8 cellular contexts compared by ENCODE assay signal in genomic region chr12:123364532-123365140, GRCh38. TPM values are rescaled to one million over a fixed set of nuclear protein-coding genes. Genes with fewer than 3 reads are reported as not detected.
A peak's percentile ranks its signal among the peaks of the same experiment; 100 is the strongest.
DNase-seq lines count a peak whose midpoint lies in the region; ATAC-seq, FAIRE-seq and TF ChIP-seq lines count a peak whose summit lies in the region.

Gene SBNO1 (minus strand): TSS chr12:123364847. CDS start chr12:123350441, 14,406 bp downstream.

- POLR2A ChIA-PET in A549 (lab: Yijun Ruan, JAX): interaction anchor here (0.6 to 3.6 kb wide), 18 partner anchors 11 to 650 kb away, joined by 3 to 71 read pairs (median 4); partner anchors contain the start of genes ATP6V0A2, DDX55, KMT5A and MPHOSPH9

- H3K9me3 ChIP-seq in A549: no peaks in the 10 kb centered on the region

- CTCF ChIA-PET in A549 (lab: Yijun Ruan, JAX): interaction anchor here (0.8 to 2.8 kb wide), 15 partner anchors 9 to 219 kb away, joined by 3 to 25 read pairs (median 6); partner anchors contain the start of genes KMT5A and TMED2

- peaks cover 14% of the 10 kb centered on the region for H3K4me1 ChIP-seq in A549

- TF ChIP-seq CTCF in A549 (IDR thresholded peaks at IDR 0.05): no peak

- peak; percentile 55 to 67 for ATAC-seq in A549
- ATAC-seq in GM18873 (IDR thresholded peaks at IDR 0.05; ENCODE audit: low FRiP score, unreplicated experiment): peak; percentile 0
- ATAC-seq in HG03159 (IDR thresholded peaks at IDR 0.05; ENCODE audit: unreplicated experiment): peak; percentile 36
- ATAC-seq in left lobe of liver: peak; percentile 88

- peak within 1 kb of the TSS; percentile 93 to 98 for H3K27ac ChIP-seq in A549
- peak within 1 kb of the TSS; percentile 95 for H3K27ac ChIP-seq in cingulate gyrus (ENCODE audit: low read depth, low read length)

- no peak for TF ChIP-seq EP300 in A549 (IDR thresholded peaks at IDR 0.05)

- H3K4me3 ChIP-seq in A549: peak within 1 kb of the TSS; percentile 96

- FAIRE-seq in A549 (lab: Jason Lieb, UNC): no peak

- peak; percentile 83 to 94 for DNase-seq in A549 (ENCODE audit: low read depth in 1 of 2, low spot score in 1 of 2)
- peak; percentile 85 for DNase-seq in NCI-H460 (ENCODE audit: extremely low read depth, low read depth)
- peak; percentile 88 for DNase-seq in activated CD4-positive, CD25-positive, alpha-beta regulatory T cell treated with anti-CD3 and anti-CD28 coated beads, Interleukin-2, amount 50 U/mL, for 72 hours
- DNase-seq in left lobe of liver (ENCODE audit: low spot score): peak; percentile 91
- DNase-seq in stimulated activated CD4-positive, alpha-beta T cell treated with anti-CD3 and anti-CD28 coated beads, Interleukin-2, amount 100 ng/mL, for 4 hours (ENCODE audit: low read depth): peak; percentile 87

- peak within 1 kb of the TSS; percentile 92 for H3K4me2 ChIP-seq in A549

- no peak for TF ChIP-seq RAD21 in A549 (conservative IDR thresholded peaks at IDR 0.05 in 1 of 2, IDR thresholded peaks at IDR 0.05 in 1 of 2)

- 0% methylated on average over 16 of the region's 58 CpGs for WGBS in A549 (ENCODE audit: missing lambda C conversion rate)

- TF ChIP-seq POLR2A in A549 (IDR thresholded peaks at IDR 0.05; ENCODE audit: low read length): peak; percentile 86

TF ChIP-seq in A549, 52 proteins besides CTCF, POLR2A, EP300 and RAD21:
- TF ChIP-seq, protein P1, sequence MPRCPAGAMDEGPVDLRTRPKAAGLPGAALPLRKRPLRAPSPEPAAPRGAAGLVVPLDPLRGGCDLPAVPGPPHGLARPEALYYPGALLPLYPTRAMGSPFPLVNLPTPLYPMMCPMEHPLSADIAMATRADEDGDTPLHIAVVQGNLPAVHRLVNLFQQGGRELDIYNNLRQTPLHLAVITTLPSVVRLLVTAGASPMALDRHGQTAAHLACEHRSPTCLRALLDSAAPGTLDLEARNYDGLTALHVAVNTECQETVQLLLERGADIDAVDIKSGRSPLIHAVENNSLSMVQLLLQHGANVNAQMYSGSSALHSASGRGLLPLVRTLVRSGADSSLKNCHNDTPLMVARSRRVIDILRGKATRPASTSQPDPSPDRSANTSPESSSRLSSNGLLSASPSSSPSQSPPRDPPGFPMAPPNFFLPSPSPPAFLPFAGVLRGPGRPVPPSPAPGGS (IDR thresholded peaks at IDR 0.05): peak; percentile 76
- peak; percentile 86; the same call in 1 of the 2 replicates for TF ChIP-seq PHF8 (IDR thresholded peaks at IDR 0.05; ENCODE audit: borderline replicate concordance, low read depth)
- peak; percentile 91; the same call in 1 of the 2 replicates for TF ChIP-seq MAZ (IDR thresholded peaks at IDR 0.05; ENCODE audit: borderline replicate concordance, low read depth, low read length)
- TF ChIP-seq BHLHE40 (IDR thresholded peaks at IDR 0.05; ENCODE audit: low read depth, low read length): peak; percentile 59; the same call in 1 of the 2 replicates
- TF ChIP-seq JUN (IDR thresholded peaks at IDR 0.05): peak in 1 of 2 experiments; percentile 66; a peak in 3 of 5 replicates
- TF ChIP-seq, protein P2, sequence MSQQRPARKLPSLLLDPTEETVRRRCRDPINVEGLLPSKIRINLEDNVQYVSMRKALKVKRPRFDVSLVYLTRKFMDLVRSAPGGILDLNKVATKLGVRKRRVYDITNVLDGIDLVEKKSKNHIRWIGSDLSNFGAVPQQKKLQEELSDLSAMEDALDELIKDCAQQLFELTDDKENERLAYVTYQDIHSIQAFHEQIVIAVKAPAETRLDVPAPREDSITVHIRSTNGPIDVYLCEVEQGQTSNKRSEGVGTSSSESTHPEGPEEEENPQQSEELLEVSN (IDR thresholded peaks at IDR 0.05; ENCODE audit: borderline replicate concordance, low read depth): no peak
- TF ChIP-seq ESRRA (IDR thresholded peaks at IDR 0.05; ENCODE audit: borderline replicate concordance, low read length): no peak

RNA-seq across cellular contexts. Expression of gene SBNO1, which starts in this region (rescaled TPM):
- 33.4 and 35.7 TPM in 2 replicates for polyA plus RNA-seq in A549 (2011; rRNA removed)
- 5.3 and 5.7 TPM in 2 replicates for polyA plus RNA-seq in A549 (2012; cell fraction: cytosol; rRNA removed)
- polyA plus RNA-seq in A549 (2012; cell fraction: nucleus; rRNA removed): 4.6 and 7.0 TPM in 2 replicates
- 24.4 to 25.9 TPM (median 25.2 TPM) in 3 replicates for polyA plus RNA-seq in A549 (2017; fragmentation: RNase III; extraction: RNeasy Plus Mini Kit Qiagen cat#74134 plus additional on column Dnase treatment)
- 29.0 and 31.2 TPM in 2 replicates for polyA minus RNA-seq in A549 (2011; rRNA and poly(A)+ RNA removed)
- 30.7 and 37.4 TPM in 2 replicates for total RNA-seq in NCI-H460 (2014; rRNA removed; shearing (Covaris generic))
- 11.8 and 13.4 TPM in 2 replicates for polyA plus RNA-seq in NCI-H460 (2014; cell fraction: nucleus; rRNA removed)
- 13.8 TPM for total RNA-seq in left lobe of liver

Comparison
In these comparisons a context has a peak if more than half of its experiments do, and no peak if none do; other contexts are left out.
1. Peak in every context shown above with its lines: DNase-seq, ATAC-seq, H3K4me3 ChIP-seq and H3K27ac ChIP-seq.
2. ATAC-seq: peak in every context shown above with its lines; median percentile 88 in left lobe of liver; 61 in A549; 36 in HG03159; 0 in GM18873.